7 cellular contexts compared by ENCODE assay signal in genomic region chr1:52702886-52703787, GRCh38. TPM values are rescaled to one million over a fixed set of nuclear protein-coding genes. Genes with fewer than 3 reads are reported as not detected.
A peak's percentile ranks its signal among the peaks of the same experiment; 100 is the strongest.
DNase-seq lines count a peak whose midpoint lies in the region; ATAC-seq, FAIRE-seq and TF ChIP-seq lines count a peak whose summit lies in the region.

No MANE protein-coding gene starts in this region.

- WGBS in HepG2 (ENCODE audit: low lambda C conversion rate): 0% methylated on average over 27 of the region's 35 CpGs

- H2AFZ ChIP-seq in HepG2 (ENCODE audit: low read length): peak overlapping the region; percentile 46

- TF ChIP-seq POLR2A in HepG2 (IDR thresholded peaks at IDR 0.05; ENCODE audit: insufficient read depth in 1 of 2, low read depth in 2 of 2, low read length in 2 of 2): peak; percentile 58 to 80; a peak in 3 of 4 replicates

- TSS peak; percentile 62 for BruUV-seq in HepG2 (replicated peaks; lab: Mats Ljungman, UMichigan)

- H3K4me1 Mint-ChIP-seq in activated CD4-positive, alpha-beta memory T cell treated with anti-CD3 and anti-CD28 coated beads for 36 hours (ENCODE audit: low read depth): peaks cover 22% of the 10 kb centered on the region

- no peaks in the 10 kb centered on the region for H3K36me3 ChIP-seq in HepG2 (replicated peaks in 1 of 2; ENCODE audit: control insufficient read depth in 1 of 2, insufficient read depth in 2 of 2, low read length in 2 of 2)

- H3K4me3 Mint-ChIP-seq in activated CD4-positive, alpha-beta memory T cell treated with anti-CD3 and anti-CD28 coated beads for 36 hours: peak overlapping the region; percentile 90

- H3K4me1 ChIP-seq in HepG2 (ENCODE audit: insufficient read depth, low read length): peaks cover 49% of the 10 kb centered on the region

- H3K9me3 ChIP-seq in HepG2 (ENCODE audit: low read length): no peaks in the 10 kb centered on the region

- H3K4me3 ChIP-seq in dorsolateral prefrontal cortex (peak overlapping the region; percentile 52 to 90 (median 71)), HepG2 (replicated peaks in 1 of 3; ENCODE audit: insufficient read depth in 1 of 3, low read depth in 2 of 3, low read length in 3 of 3) (peak overlapping the region; percentile 45 to 69 (median 49))

- H3K27me3 ChIP-seq in dorsolateral prefrontal cortex (no peaks in the 10 kb centered on the region), HepG2 (ENCODE audit: control insufficient read depth in 1 of 2, insufficient read depth in 2 of 2, low read length in 2 of 2) (no peaks in the 10 kb centered on the region)

- peak overlapping the region; percentile 94 for H3K27ac Mint-ChIP-seq in activated CD4-positive, alpha-beta memory T cell treated with anti-CD3 and anti-CD28 coated beads for 36 hours

- CTCF ChIA-PET in activated CD4-positive, alpha-beta memory T cell treated with anti-CD3 and anti-CD28 coated beads for 36 hours (lab: Charles Lee): interaction anchor here (0.6 to 1.5 kb wide), 10 partner anchors 10 to 647 kb away, joined by 3 to 10 read pairs (median 4); partner anchors contain the start of genes BTF3L4, ECHDC2, ZYG11A and ZYG11B
- CTCF ChIA-PET in HepG2 (lab: Yijun Ruan, JAX; ENCODE audit: low intra/inter-chr PET ratio, low total read pairs): no interaction called here

- H3K36me3 Mint-ChIP-seq in activated CD4-positive, alpha-beta memory T cell treated with anti-CD3 and anti-CD28 coated beads for 36 hours: peaks cover under 1% of the 10 kb centered on the region

- TF ChIP-seq RAD21 in HepG2 (CRISPR knock-in tag; IDR thresholded peaks at IDR 0.05): no peak; the same call in 1 of the 2 replicates

- no peaks in the 10 kb centered on the region for H3K79me2 ChIP-seq in HepG2 (ENCODE audit: insufficient read depth, low read length)

- intact Hi-C loops in activated CD4-positive, alpha-beta memory T cell treated with anti-CD3 and anti-CD28 coated beads for 36 hours (cut with micrococcal nuclease): loop anchor here (1.0 to 5.0 kb wide), 8 partner anchors 23 to 494 kb away; partner anchors contain the start of genes CC2D1B, CPT2, ECHDC2 and ZYG11A
- intact Hi-C loops in dorsolateral prefrontal cortex (cut with DNase I) (loop anchor here in 1 of 2 donors (10.0 kb wide), 1 partner anchor 648 kb away; the partner anchor contains the start of genes BTF3L4 and TXNDC12), HepG2 (cut with micrococcal nuclease; ENCODE audit: unreplicated experiment) (loop anchor here (5.0 to 10.0 kb wide), 3 partner anchors 122 to 479 kb away; partner anchors contain the start of genes ECHDC2 and SCP2)

- H3K27ac ChIP-seq in dorsolateral prefrontal cortex: peak overlapping the region; percentile 22 to 97 (median 90)
- peak overlapping the region; percentile 76 for H3K27ac ChIP-seq in HepG2 (ENCODE audit: extremely low read length, insufficient read depth, low read length)

- peak; percentile 96 for FAIRE-seq in HepG2 (lab: Jason Lieb, UNC)

- in situ Hi-C loops in HepG2 (cut with HindIII; ENCODE audit: extremely low pct_ligation_motif_present, low pct_unique_long_range_greater_than_20kb): loop anchor here (10.0 kb wide), 1 partner anchor 482 kb away; no protein-coding TSS in a partner anchor

- H3K4me2 ChIP-seq in HepG2 (ENCODE audit: low read depth, low read length): peak overlapping the region; percentile 86

- H3K9me3 Mint-ChIP-seq in activated CD4-positive, alpha-beta memory T cell treated with anti-CD3 and anti-CD28 coated beads for 36 hours: no peaks in the 10 kb centered on the region

- TF ChIP-seq CTCF in dorsolateral prefrontal cortex (IDR thresholded peaks at IDR 0.05 in 54 of 56, conservative IDR thresholded peaks at IDR 0.05 in 2 of 56; ENCODE audit: low read depth in 1 of 56, partially characterized antibody in 56 of 56) (peak in 7 of 56 donors; percentile 5 to 29 (median 13)), HepG2 (CRISPR knock-in tag; IDR thresholded peaks at IDR 0.05) (no peak)

- TF ChIP-seq EP300 in HepG2 (IDR thresholded peaks at IDR 0.05; ENCODE audit: low read depth in 2 of 2, low read length in 2 of 2) (peak in 1 of 2 experiments; percentile 31; a peak in 1 of 4 replicates), HepG2 (CRISPR knock-in tag; IDR thresholded peaks at IDR 0.05; ENCODE audit: borderline replicate concordance) (peak; percentile 33; the same call in 1 of the 2 replicates)

- H4K20me1 ChIP-seq in HepG2 (ENCODE audit: insufficient read depth, low read length): no peaks in the 10 kb centered on the region

- H3K27me3 Mint-ChIP-seq in activated CD4-positive, alpha-beta memory T cell treated with anti-CD3 and anti-CD28 coated beads for 36 hours: no peaks in the 10 kb centered on the region

- peak; percentile 85 for ATAC-seq in GM18861 (IDR thresholded peaks at IDR 0.05; ENCODE audit: unreplicated experiment)
- ATAC-seq in HG03097 (IDR thresholded peaks at IDR 0.05; ENCODE audit: low FRiP score, unreplicated experiment): peak; percentile 74
- peak; percentile 92 for ATAC-seq in HepG2

- POLR2A ChIA-PET in activated CD4-positive, alpha-beta memory T cell treated with anti-CD3 and anti-CD28 coated beads for 36 hours (lab: Charles Lee): interaction anchor here (0.5 to 1.5 kb wide), 9 partner anchors 10 to 647 kb away, joined by 3 to 7 read pairs (median 4); partner anchors contain the start of genes BTF3L4, ORC1, PRPF38A and ZYG11B
- POLR2A ChIA-PET in HepG2 (lab: Yijun Ruan, JAX): interaction anchor here (0.7 to 1.6 kb wide), 18 partner anchors 9 to 487 kb away, joined by 3 to 21 read pairs (median 4); partner anchors contain the start of genes ECHDC2, ORC1, PRPF38A and TUT4

- peak; percentile 25 to 52 for DNase-seq in NCI-H526 (lab: John Stamatoyannopoulos, UW)
- peak; percentile 91 for DNase-seq in activated CD4-positive, alpha-beta memory T cell treated with anti-CD3 and anti-CD28 coated beads for 36 hours
- DNase-seq in dorsolateral prefrontal cortex: peak; percentile 80 to 98 (median 95)
- DNase-seq in HepG2 (ENCODE audit: low spot score): peak; percentile 94
- DNase-seq in stimulated activated CD4-positive, alpha-beta T cell treated with anti-CD3 and anti-CD28 coated beads, Interleukin-2, amount 100 ng/mL, for 4 hours (ENCODE audit: low read depth): peak; percentile 72

- H3K9ac ChIP-seq in HepG2 (ENCODE audit: insufficient read depth, low read depth, low read length): peak overlapping the region; percentile 74

TF ChIP-seq in HepG2, 621 proteins besides CTCF, POLR2A, EP300 and RAD21 (continues in another document):
- TF ChIP-seq GATA4 (IDR thresholded peaks at IDR 0.05; ENCODE audit: borderline replicate concordance, low read depth): no peak

RNA-seq across cellular contexts. Expression of gene COA7, which starts 5.0 kb away (rescaled TPM):
- 10 to 100 TPM; 17.9 to 18.7 TPM for total RNA-seq in activated CD4-positive, alpha-beta memory T cell treated with anti-CD3 and anti-CD28 coated beads for 36 hours
- 10 to 100 TPM; 12.2 to 34.7 (median 23.8) TPM for total RNA-seq in dorsolateral prefrontal cortex
- total RNA-seq in HepG2 (2016; rRNA removed; fragmentation: Illumina TruSeq; extraction: Trizol): 30.4 and 60.7 TPM in 2 replicates
- 7.9 and 8.2 TPM in 2 replicates for total RNA-seq in HepG2 (2016; cell fraction: cytosol; rRNA removed; fragmentation: Illumina TruSeq; extraction: Trizol; ENCODE audit: low read depth)
- 35.7 and 61.3 TPM in 2 replicates for total RNA-seq in HepG2 (2016; cell fraction: insoluble cytoplasmic fraction; rRNA removed; fragmentation: Illumina TruSeq; extraction: Trizol)
- 21.1 and 21.8 TPM in 2 replicates for total RNA-seq in HepG2 (2016; cell fraction: membrane; rRNA removed; fragmentation: Illumina TruSeq; extraction: Trizol)
- 11.9 and 13.9 TPM in 2 replicates for total RNA-seq in HepG2 (2016; cell fraction: nucleus; rRNA removed; fragmentation: Illumina TruSeq; extraction: Trizol)
- 12.3 and 13.7 TPM in 2 replicates for polyA plus RNA-seq in HepG2 (2011; rRNA removed)
- polyA plus RNA-seq in HepG2 (2011; cell fraction: cytosol; rRNA removed): 14.4 and 15.5 TPM in 2 replicates
- polyA plus RNA-seq in HepG2 (2011; cell fraction: nucleus; rRNA removed): 3.6 and 5.4 TPM in 2 replicates
- polyA plus RNA-seq in HepG2 (2012): 23.9 and 27.0 TPM in 2 replicates
- 6.2 and 6.5 TPM in 2 replicates for polyA plus RNA-seq in HepG2 (2016; cell fraction: cytosol; fragmentation: Illumina TruSeq; extraction: Trizol; ENCODE audit: low read depth)
- 52.4 and 54.7 TPM in 2 replicates for polyA plus RNA-seq in HepG2 (2016; cell fraction: insoluble cytoplasmic fraction; fragmentation: Illumina TruSeq; extraction: Trizol; ENCODE audit: low read depth)
- 13.1 and 13.3 TPM in 2 replicates for polyA plus RNA-seq in HepG2 (2016; cell fraction: membrane; fragmentation: Illumina TruSeq; extraction: Trizol; ENCODE audit: low read depth)
- polyA plus RNA-seq in HepG2 (2016; cell fraction: nucleus; fragmentation: Illumina TruSeq; extraction: Trizol; ENCODE audit: insufficient read depth, low read depth): 24.3 and 25.2 TPM in 2 replicates
- polyA minus RNA-seq in HepG2 (2011; rRNA and poly(A)+ RNA removed; ENCODE audit: low replicate concordance): 20.8 and 60.9 TPM in 2 replicates
- 6.9 and 10.1 TPM in 2 replicates for polyA minus RNA-seq in HepG2 (2011; cell fraction: cytosol; rRNA and poly(A)+ RNA removed)
- polyA minus RNA-seq in HepG2 (2011; cell fraction: nucleus; rRNA and poly(A)+ RNA removed): 4.2 and 6.1 TPM in 2 replicates

RNA-seq across cellular contexts. Expression of gene ZYG11B, which starts 23.1 kb away (rescaled TPM):
- 10 to 100 TPM; 14.2 to 14.8 TPM for total RNA-seq in activated CD4-positive, alpha-beta memory T cell treated with anti-CD3 and anti-CD28 coated beads for 36 hours
- total RNA-seq in dorsolateral prefrontal cortex: 10 to 100 TPM; 45.4 to 96.2 (median 73.5) TPM
- total RNA-seq in HepG2 (2016; rRNA removed; fragmentation: Illumina TruSeq; extraction: Trizol): 17.9 and 28.1 TPM in 2 replicates
- 2.2 and 2.5 TPM in 2 replicates for total RNA-seq in HepG2 (2016; cell fraction: cytosol; rRNA removed; fragmentation: Illumina TruSeq; extraction: Trizol; ENCODE audit: low read depth)
- 18.2 and 27.0 TPM in 2 replicates for total RNA-seq in HepG2 (2016; cell fraction: insoluble cytoplasmic fraction; rRNA removed; fragmentation: Illumina TruSeq; extraction: Trizol)
- 8.1 and 8.3 TPM in 2 replicates for total RNA-seq in HepG2 (2016; cell fraction: membrane; rRNA removed; fragmentation: Illumina TruSeq; extraction: Trizol)
- 17.9 and 18.0 TPM in 2 replicates for total RNA-seq in HepG2 (2016; cell fraction: nucleus; rRNA removed; fragmentation: Illumina TruSeq; extraction: Trizol)
- 6.4 and 6.9 TPM in 2 replicates for polyA plus RNA-seq in HepG2 (2011; rRNA removed)
- polyA plus RNA-seq in HepG2 (2011; cell fraction: cytosol; rRNA removed): 3.3 and 4.9 TPM in 2 replicates
- polyA plus RNA-seq in HepG2 (2011; cell fraction: nucleus; rRNA removed): 3.6 and 4.2 TPM in 2 replicates
- 3.8 and 5.0 TPM in 2 replicates for polyA plus RNA-seq in HepG2 (2012)
- polyA plus RNA-seq in HepG2 (2016; cell fraction: cytosol; fragmentation: Illumina TruSeq; extraction: Trizol; ENCODE audit: low read depth): 0.28 and 0.43 TPM in 2 replicates
- polyA plus RNA-seq in HepG2 (2016; cell fraction: insoluble cytoplasmic fraction; fragmentation: Illumina TruSeq; extraction: Trizol; ENCODE audit: low read depth): 9.8 and 10.7 TPM in 2 replicates
- 1.7 and 1.8 TPM in 2 replicates for polyA plus RNA-seq in HepG2 (2016; cell fraction: membrane; fragmentation: Illumina TruSeq; extraction: Trizol; ENCODE audit: low read depth)
- 8.2 and 8.3 TPM in 2 replicates for polyA plus RNA-seq in HepG2 (2016; cell fraction: nucleus; fragmentation: Illumina TruSeq; extraction: Trizol; ENCODE audit: insufficient read depth, low read depth)
- 23.6 and 31.5 TPM in 2 replicates for polyA minus RNA-seq in HepG2 (2011; rRNA and poly(A)+ RNA removed; ENCODE audit: low replicate concordance)
- polyA minus RNA-seq in HepG2 (2011; cell fraction: cytosol; rRNA and poly(A)+ RNA removed): 10.2 and 11.1 TPM in 2 replicates
- 26.4 and 34.1 TPM in 2 replicates for polyA minus RNA-seq in HepG2 (2011; cell fraction: nucleus; rRNA and poly(A)+ RNA removed)

Comparison
In these comparisons a context has a peak if more than half of its experiments do, and no peak if none do; other contexts are left out.
1. Peak in every context shown above with its lines: DNase-seq, ATAC-seq, H3K4me3 ChIP-seq and H3K27ac ChIP-seq.
2. DNase-seq: peak in every context shown above with its lines; median percentile 95 in dorsolateral prefrontal cortex; 94 in HepG2; 91 in activated CD4-positive, alpha-beta memory T cell treated with anti-CD3 and anti-CD28 coated beads for 36 hours; 72 in stimulated activated CD4-positive, alpha-beta T cell treated with anti-CD3 and anti-CD28 coated beads, Interleukin-2, amount 100 ng/mL, for 4 hours; 38 in NCI-H526.